ENCODE assay signal across 1 cellular context in genomic region chr15:101126618-101127502, GRCh38.
TF ChIP-seq lines count a peak whose summit lies in the region.

No MANE protein-coding gene starts in this region.

TF ChIP-seq in HepG2, 621 proteins besides CTCF, POLR2A, EP300 and RAD21 (continued from another document):
- TF ChIP-seq REST (IDR thresholded peaks at IDR 0.05; ENCODE audit: borderline replicate concordance in 1 of 2, low read depth in 1 of 2, low read length in 2 of 2) (no peak), ZBTB20 (CRISPR knock-in tag; IDR thresholded peaks at IDR 0.05; ENCODE audit: borderline replicate concordance, low read depth) (no peak), EEA1 (CRISPR knock-in tag; IDR thresholded peaks at IDR 0.05; ENCODE audit: borderline replicate concordance) (no peak), ZNF552 (CRISPR knock-in tag; IDR thresholded peaks at IDR 0.05; ENCODE audit: borderline replicate concordance) (no peak), ARNT2 (CRISPR knock-in tag; IDR thresholded peaks at IDR 0.05; ENCODE audit: low read depth) (no peak), PAX8 (CRISPR knock-in tag; IDR thresholded peaks at IDR 0.05; ENCODE audit: borderline replicate concordance) (no peak)
